ENCODE assay signal across 26 cellular contexts in genomic region chr12:130705174-130705880, GRCh38. TPM values are rescaled to one million over a fixed set of nuclear protein-coding genes. Genes with fewer than 3 reads are reported as not detected.
"Had no signal": no experiment of that assay in that cellular context is flagged by ENCODE, and none has a peak within 500 bp of the region (broad histone marks: within the 10 kb centered on the region; RNA-seq: fewer than 3 reads in every experiment).

No MANE protein-coding gene starts in this region.

- DNase-seq: activated CD4-positive, alpha-beta T cell treated with anti-CD3 and anti-CD28 coated beads for 4 hours; activated CD4-positive, alpha-beta T cell treated with anti-CD3 and anti-CD28 coated beads, Interleukin-2, amount 50 U/mL, for 48 hours; activated CD4-positive, CD25-positive, alpha-beta regulatory T cell; activated gamma-delta T cell; anterior cingulate cortex; body of pancreas; effector CD8-positive, alpha-beta T cell; foreskin keratinocyte; immature natural killer cell; kidney glomerular epithelial cell; left lung; midbrain; natural killer cell; small intestine; T1000; transverse colon had no signal

- H3K4me1 Mint-ChIP-seq: activated naive CD4-positive, alpha-beta T cell treated with anti-CD3 and anti-CD28 coated beads, Interleukin-2, amount 50 U/mL, for 24 hours; immature natural killer cell; natural killer cell; stimulated activated memory B cell treated with anti-CD40 and anti-IgM and Interleukin-4, amounts not matched to agents 10 μg/mL and 1 μg/mL and 100 μg/mL, for 72 hours had no signal

- H3K4me3 Mint-ChIP-seq: activated naive CD4-positive, alpha-beta T cell treated with anti-CD3 and anti-CD28 coated beads, Interleukin-2, amount 50 U/mL, for 24 hours; activated T-helper 1 cell treated with anti-CD3 and anti-CD28 coated beads, Interleukin-12 subunit alpha, Interleukin-12 subunit beta, Interleukin-2, Interleukin-4 antibody, amounts not matched to agents 30 ng/mL and 10 ng/mL and 1 ng/mL, durations not matched to agents 14 hours and 24 hours and 36 hours; dendritic cell treated with granulocyte-macrophage colony-stimulating factor and Interleukin-4, amounts not matched to agents 40 ng/mL and 50 ng/mL, for 4 days; immature natural killer cell; natural killer cell; stimulated activated memory B cell treated with anti-CD40 and anti-IgM and Interleukin-4, amounts not matched to agents 10 μg/mL and 1 μg/mL and 100 μg/mL, for 72 hours had no signal

- H3K79me2 ChIP-seq: hepatocyte had no signal

- H3K27me3 Mint-ChIP-seq: dendritic cell treated with granulocyte-macrophage colony-stimulating factor and Interleukin-4, amounts not matched to agents 40 ng/mL and 50 ng/mL, for 4 days had no signal

- H3K4me3 ChIP-seq: body of pancreas, cardiac muscle cell, hepatocyte, left lung, transverse colon had no signal

- ATAC-seq: body of pancreas; foreskin keratinocyte; left lung; natural killer cell; sciatic nerve; stimulated activated memory B cell treated with anti-CD40 and anti-IgM and Interleukin-4, amounts not matched to agents 10 μg/mL and 1 μg/mL and 100 μg/mL, for 72 hours had no signal

- H3K4me2 ChIP-seq: hepatocyte had no signal

- H3K4me1 ChIP-seq: body of pancreas, foreskin keratinocyte, left lung, transverse colon had no signal

- H3K27me3 ChIP-seq: body of pancreas, foreskin keratinocyte, hepatocyte, transverse colon had no signal

- H2AFZ ChIP-seq: hepatocyte had no signal

- H3K27ac ChIP-seq: body of pancreas, cardiac muscle cell, foreskin keratinocyte, hepatocyte, left lung, transverse colon had no signal

- H3K36me3 Mint-ChIP-seq: activated naive CD4-positive, alpha-beta T cell treated with anti-CD3 and anti-CD28 coated beads, Interleukin-2, amount 50 U/mL, for 24 hours; immature natural killer cell; natural killer cell; stimulated activated memory B cell treated with anti-CD40 and anti-IgM and Interleukin-4, amounts not matched to agents 10 μg/mL and 1 μg/mL and 100 μg/mL, for 72 hours had no signal

- H3K9me3 Mint-ChIP-seq: activated naive CD4-positive, alpha-beta T cell treated with anti-CD3 and anti-CD28 coated beads, Interleukin-2, amount 50 U/mL, for 24 hours; activated T-helper 1 cell treated with anti-CD3 and anti-CD28 coated beads, Interleukin-12 subunit alpha, Interleukin-12 subunit beta, Interleukin-2, Interleukin-4 antibody, amounts not matched to agents 30 ng/mL and 10 ng/mL and 1 ng/mL, durations not matched to agents 14 hours and 24 hours and 36 hours; dendritic cell treated with granulocyte-macrophage colony-stimulating factor and Interleukin-4, amounts not matched to agents 40 ng/mL and 50 ng/mL, for 4 days; immature natural killer cell; natural killer cell had no signal

- H3K9me3 ChIP-seq: body of pancreas, left lung, transverse colon had no signal

- H3K27ac Mint-ChIP-seq: activated naive CD4-positive, alpha-beta T cell treated with anti-CD3 and anti-CD28 coated beads, Interleukin-2, amount 50 U/mL, for 24 hours; activated T-helper 1 cell treated with anti-CD3 and anti-CD28 coated beads, Interleukin-12 subunit alpha, Interleukin-12 subunit beta, Interleukin-2, Interleukin-4 antibody, amounts not matched to agents 30 ng/mL and 10 ng/mL and 1 ng/mL, durations not matched to agents 14 hours and 24 hours and 36 hours; dendritic cell treated with granulocyte-macrophage colony-stimulating factor and Interleukin-4, amounts not matched to agents 40 ng/mL and 50 ng/mL, for 4 days; immature natural killer cell; natural killer cell; stimulated activated memory B cell treated with anti-CD40 and anti-IgM and Interleukin-4, amounts not matched to agents 10 μg/mL and 1 μg/mL and 100 μg/mL, for 72 hours had no signal

- H3K36me3 ChIP-seq: cardiac muscle cell, left lung, transverse colon had no signal

RNA-seq across cellular contexts. Expression of gene RIMBP2, which starts 10.8 kb away (rescaled TPM):
- total RNA-seq: activated CD8-positive, alpha-beta memory T cell treated with anti-CD3 and anti-CD28 coated beads for 36 hours; activated T-helper 1 cell treated with anti-CD3 and anti-CD28 coated beads, Interleukin-12 subunit alpha, Interleukin-12 subunit beta, Interleukin-2, Interleukin-4 antibody, amounts not matched to agents 30 ng/mL and 10 ng/mL and 1 ng/mL, durations not matched to agents 14 hours and 24 hours and 36 hours; lung microvascular endothelial cell; natural killer cell; T-helper 1 cell treated with Interleukin-12 subunit alpha and Interleukin-12 subunit beta and Interleukin-4 antibody, amounts not matched to agents 30 ng/mL and 1 ng/mL, for 36 hours had no signal
- polyA plus RNA-seq: foreskin keratinocyte, immature natural killer cell had no signal
